8 cellular contexts compared by ENCODE assay signal in genomic region chr6:110039364-110039995, GRCh38.
DNase-seq lines count a peak whose midpoint lies in the region; ATAC-seq and TF ChIP-seq lines count a peak whose summit lies in the region.

No MANE protein-coding gene starts in this region.

- H3K36me3 ChIP-seq in OCI-LY7 (ENCODE audit: insufficient read depth, low read length) (no peaks in the 10 kb centered on the region), mucosa of rectum (ENCODE audit: control insufficient read depth in 2 of 2, insufficient read depth in 2 of 2, low read length in 2 of 2) (no peaks in the 10 kb centered on the region)

- intact Hi-C loops in OCI-LY7 (cut with micrococcal nuclease; ENCODE audit: unreplicated experiment), result loop anchor here (1.0 to 10.0 kb wide), 4 partner anchors 165 to 512 kb away; no protein-coding TSS in a partner anchor

- H3K4me2 ChIP-seq in OCI-LY7 (ENCODE audit: low read length), result peak overlapping the region; percentile 74

- H3K9me3 ChIP-seq in OCI-LY7 (ENCODE audit: low read length) (no peaks in the 10 kb centered on the region), mucosa of rectum (ENCODE audit: control insufficient read depth in 2 of 2, low read length in 2 of 2) (no peaks in the 10 kb centered on the region)

- no peaks in the 10 kb centered on the region for H3K9me3 Mint-ChIP-seq in IgD-negative memory B cell

- peak overlapping the region; percentile 80 to 97 (median 90) for H3K4me3 Mint-ChIP-seq in IgD-negative memory B cell

- H3K27me3 Mint-ChIP-seq in IgD-negative memory B cell, result no peaks in the 10 kb centered on the region

- peaks cover 12 to 19% (median 15%) of the 10 kb centered on the region in 3 donors for H3K4me1 Mint-ChIP-seq in IgD-negative memory B cell

- POLR2A ChIA-PET in OCI-LY7 (lab: Charles Lee), result interaction anchor here (0.7 to 1.8 kb wide), 17 partner anchors 11 to 1387 kb away, joined by 3 to 9 read pairs (median 4); no protein-coding TSS in a partner anchor

- H2AFZ ChIP-seq in OCI-LY7 (ENCODE audit: low read length), result peak overlapping the region; percentile 88

- H3K27ac Mint-ChIP-seq in IgD-negative memory B cell, result peak overlapping the region; percentile 20 to 89 (median 41)

- no TSS peak for BruUV-seq in OCI-LY7 (replicated peaks; lab: Mats Ljungman, UMichigan)

- no peak for TF ChIP-seq POLR2A in erythroblast (IDR thresholded peaks at IDR 0.05; ENCODE audit: low read length)

- H3K36me3 Mint-ChIP-seq in IgD-negative memory B cell, result no peaks in the 10 kb centered on the region

- no peaks in the 10 kb centered on the region for H3K9me2 ChIP-seq in OCI-LY7 (ENCODE audit: insufficient read depth, low read length)

- no peaks in the 10 kb centered on the region for H3K27me3 ChIP-seq in mucosa of rectum (ENCODE audit: control insufficient read depth in 2 of 2, insufficient read depth in 2 of 2, low read length in 2 of 2)

- H4K20me1 ChIP-seq in OCI-LY7 (ENCODE audit: insufficient read depth, low read length), result no peaks in the 10 kb centered on the region

- H3K79me2 ChIP-seq in OCI-LY7 (ENCODE audit: insufficient read depth, low read depth, low read length), result no peaks in the 10 kb centered on the region

- peak; percentile 86 for DNase-seq in DMS153 treated with DMSO at 0.1 percent for 48 hours (lab: John Stamatoyannopoulos, UW; ENCODE audit: unreplicated experiment)
- DNase-seq in OCI-LY7 (ENCODE audit: low spot score), result peak; percentile 92
- DNase-seq in activated T-cell treated with anti-CD3 and anti-CD28 coated beads for 4 hours, result peak; percentile 69
- peak; percentile 81 to 87 for DNase-seq in erythroblast (lab: John Stamatoyannopoulos, UW)
- peak; percentile 56 to 63 for DNase-seq in stimulated activated CD8-positive, alpha-beta memory T cell treated with anti-CD3 and anti-CD28 coated beads, Interleukin-4, amount 100 ng/mL, for 4 hours (ENCODE audit: low read depth in 2 of 2, low spot score in 1 of 2)

- H3K4me1 ChIP-seq in OCI-LY7 (ENCODE audit: insufficient read depth, low read length, poor library complexity, severe bottlenecking) (peaks cover 15% of the 10 kb centered on the region), mucosa of rectum (ENCODE audit: control insufficient read depth in 2 of 2, insufficient read depth in 2 of 2, low read length in 2 of 2) (peaks cover 3 to 4% of the 10 kb centered on the region in 2 donors)

- CTCF ChIA-PET in OCI-LY7 (lab: Charles Lee; ENCODE audit: unreplicated experiment), result interaction anchor here (0.7 to 2.8 kb wide), 12 partner anchors 10 to 512 kb away, joined by 3 to 27 read pairs (median 4); no protein-coding TSS in a partner anchor

- peak overlapping the region; percentile 58 for H3K4me3 ChIP-seq in OCI-LY7 (ENCODE audit: low read depth, low read length, poor library complexity, severe bottlenecking)
- peak overlapping the region; percentile 64 to 73 for H3K4me3 ChIP-seq in mucosa of rectum (ENCODE audit: low read length in 2 of 2)

- H3K27ac ChIP-seq in OCI-LY7 (ENCODE audit: low read depth, low read length, poor library complexity, severe bottlenecking) (peak overlapping the region; percentile 42), mucosa of rectum (ENCODE audit: low read depth in 2 of 2, low read length in 2 of 2) (peak overlapping the region; percentile 23 to 64)

- peak; percentile 96 for TF ChIP-seq CTCF in OCI-LY7 (conservative IDR thresholded peaks at IDR 0.05; ENCODE audit: low read length)

- peak overlapping the region; percentile 32 to 62 for H3K9ac ChIP-seq in mucosa of rectum (ENCODE audit: low read depth in 1 of 2, low read length in 2 of 2)

- peak; percentile 71 for ATAC-seq in GM21576 (IDR thresholded peaks at IDR 0.05; ENCODE audit: unreplicated experiment)

Comparison
In these comparisons a context has a peak if more than half of its experiments do, and no peak if none do; other contexts are left out.
1. Peak in every context shown above with its lines: DNase-seq, ATAC-seq, H3K4me3 ChIP-seq and H3K27ac ChIP-seq.